27 cellular contexts compared by ENCODE assay signal in the genomic region with DNA sequence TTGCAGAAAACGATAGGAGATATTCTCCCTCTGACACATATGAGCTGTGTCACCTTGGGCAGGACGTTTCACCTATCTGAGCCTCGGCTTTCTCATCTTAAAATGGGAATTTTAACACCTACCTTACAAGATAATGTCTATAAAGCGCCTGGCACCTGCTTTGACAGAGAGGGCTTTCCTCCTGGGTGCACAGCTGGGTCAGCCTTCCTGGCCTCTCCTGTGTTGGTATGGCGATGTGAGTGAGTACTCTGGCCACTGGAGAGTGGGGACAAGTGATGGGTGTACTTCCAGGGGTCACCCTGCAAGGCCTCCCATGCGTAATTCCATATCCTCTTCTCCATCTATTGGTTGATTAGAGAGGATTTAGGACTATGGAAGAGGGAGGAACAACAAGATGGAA.
"Had no signal": no experiment of that assay in that cellular context is flagged by ENCODE, and none has a peak within 500 bp of the region (broad histone marks: within the 10 kb centered on the region; RNA-seq: fewer than 3 reads in every experiment).

No MANE protein-coding gene starts in this region.

- DNase-seq: stimulated activated CD4-positive, alpha-beta T cell treated with anti-CD3 and anti-CD28 coated beads, Interleukin-2, amount 100 ng/mL, for 48 hours; stimulated activated CD4-positive, alpha-beta T cell treated with anti-CD3 and anti-CD28 coated beads, Interleukin-4, amount 100 ng/mL, for 1 hour; stimulated activated CD4-positive, alpha-beta T cell treated with anti-CD3 and anti-CD28 coated beads, Interleukin-4, amount 100 ng/mL, for 24 hours; stimulated activated CD4-positive, alpha-beta T cell treated with anti-CD3 and anti-CD28 coated beads, Interleukin-4, amount 100 ng/mL, for 4 hours; stimulated activated CD8-positive, alpha-beta memory T cell treated with anti-CD3 and anti-CD28 coated beads, Interleukin-4, amount 100 ng/mL, for 48 hours; stimulated activated naive B cell treated with anti-CD40 and anti-IgM and Interleukin-4, amounts not matched to agents 10 μg/mL and 1 μg/mL and 100 μg/mL, for 72 hours; stimulated activated naive CD4-positive, alpha-beta T cell; stimulated activated naive CD4-positive, alpha-beta T cell treated with Interleukin-2 at 50 U/mL for 16 hours; stimulated activated naive CD8-positive, alpha-beta T cell treated with anti-CD3 and anti-CD28 coated beads, Interleukin-15, amount 100 ng/mL, for 72 hours; stimulated activated naive CD8-positive, alpha-beta T cell treated with anti-CD3 and anti-CD28 coated beads, Interleukin-15, Interleukin-2, amounts not matched to agents 100 U/mL and 50 U/mL, for 24 hours; stomach; testis; thyroid gland; tibial artery; transverse colon; trophoblast cell; upper lobe of left lung; upper lobe of right lung; uterus had no signal

- H3K36me3 ChIP-seq: stomach, suprapubic skin, thoracic aorta, thyroid gland, tibial artery, tibial nerve, transverse colon, upper lobe of left lung, upper lobe of right lung, uterus, vagina had no signal

- H3K4me3 ChIP-seq: stomach, suprapubic skin, testis, thoracic aorta, thyroid gland, tibial artery, tibial nerve, transverse colon, upper lobe of left lung, upper lobe of right lung, uterus, vagina had no signal

- H3K27ac ChIP-seq: stomach, suprapubic skin, testis, thoracic aorta, thyroid gland, tibial artery, tibial nerve, transverse colon, upper lobe of left lung, upper lobe of right lung, uterus, vagina had no signal

- H3K27ac Mint-ChIP-seq: stimulated activated effector memory CD8-positive, alpha-beta T cell treated with anti-CD3 and anti-CD28 coated beads, Interleukin-12 subunit alpha, Interleukin-12 subunit beta, amount 100 ng/mL, for 72 hours; stimulated activated memory B cell treated with anti-CD40 and anti-IgM and Interleukin-4, amounts not matched to agents 10 μg/mL and 1 μg/mL and 100 μg/mL, for 72 hours; stimulated activated naive B cell treated with anti-CD40 and anti-IgM and Interleukin-4, amounts not matched to agents 10 μg/mL and 1 μg/mL and 100 μg/mL, for 72 hours; stimulated activated naive CD8-positive, alpha-beta T cell treated with anti-CD3 and anti-CD28 coated beads, Interleukin-15, amount 100 ng/mL, for 72 hours; stimulated activated naive CD8-positive, alpha-beta T cell treated with anti-CD3 and anti-CD28 coated beads, Interleukin-15, Interleukin-2, amounts not matched to agents 100 ng/mL and 50 ng/mL, for 24 hours; type B pancreatic cell had no signal

- H3K36me3 Mint-ChIP-seq: stimulated activated effector memory CD8-positive, alpha-beta T cell treated with anti-CD3 and anti-CD28 coated beads, Interleukin-12 subunit alpha, Interleukin-12 subunit beta, amount 100 ng/mL, for 72 hours; stimulated activated memory B cell treated with anti-CD40 and anti-IgM and Interleukin-4, amounts not matched to agents 10 μg/mL and 1 μg/mL and 100 μg/mL, for 72 hours; stimulated activated naive B cell treated with anti-CD40 and anti-IgM and Interleukin-4, amounts not matched to agents 10 μg/mL and 1 μg/mL and 100 μg/mL, for 72 hours; type B pancreatic cell had no signal

- H3K4me1 Mint-ChIP-seq: stimulated activated effector memory CD8-positive, alpha-beta T cell treated with anti-CD3 and anti-CD28 coated beads, Interleukin-12 subunit alpha, Interleukin-12 subunit beta, amount 100 ng/mL, for 72 hours; stimulated activated memory B cell treated with anti-CD40 and anti-IgM and Interleukin-4, amounts not matched to agents 10 μg/mL and 1 μg/mL and 100 μg/mL, for 72 hours; stimulated activated naive B cell treated with anti-CD40 and anti-IgM and Interleukin-4, amounts not matched to agents 10 μg/mL and 1 μg/mL and 100 μg/mL, for 72 hours had no signal

- ATAC-seq: stimulated activated effector memory CD8-positive, alpha-beta T cell treated with anti-CD3 and anti-CD28 coated beads, Interleukin-12 subunit alpha, Interleukin-12 subunit beta, amount 100 ng/mL, for 72 hours; stimulated activated memory B cell treated with anti-CD40 and anti-IgM and Interleukin-4, amounts not matched to agents 10 μg/mL and 1 μg/mL and 100 μg/mL, for 72 hours; stimulated activated naive B cell treated with anti-CD40 and anti-IgM and Interleukin-4, amounts not matched to agents 10 μg/mL and 1 μg/mL and 100 μg/mL, for 72 hours; stimulated activated naive CD8-positive, alpha-beta T cell treated with anti-CD3 and anti-CD28 coated beads, Interleukin-15, amount 100 ng/mL, for 72 hours; stimulated activated naive CD8-positive, alpha-beta T cell treated with anti-CD3 and anti-CD28 coated beads, Interleukin-15, Interleukin-2, amounts not matched to agents 100 U/mL and 50 U/mL, for 24 hours; upper lobe of right lung had no signal

- H3K4me1 ChIP-seq: testis, thyroid gland, transverse colon, upper lobe of right lung, uterus had no signal

- H3K27me3 ChIP-seq: testis, thyroid gland, tibial artery, tibial nerve, transverse colon, upper lobe of left lung, upper lobe of right lung, uterus, vagina had no signal

- H3K4me3 Mint-ChIP-seq: stimulated activated effector memory CD8-positive, alpha-beta T cell treated with anti-CD3 and anti-CD28 coated beads, Interleukin-12 subunit alpha, Interleukin-12 subunit beta, amount 100 ng/mL, for 72 hours; stimulated activated memory B cell treated with anti-CD40 and anti-IgM and Interleukin-4, amounts not matched to agents 10 μg/mL and 1 μg/mL and 100 μg/mL, for 72 hours; stimulated activated naive B cell treated with anti-CD40 and anti-IgM and Interleukin-4, amounts not matched to agents 10 μg/mL and 1 μg/mL and 100 μg/mL, for 72 hours; stimulated activated naive CD8-positive, alpha-beta T cell treated with anti-CD3 and anti-CD28 coated beads, Interleukin-15, amount 100 ng/mL, for 72 hours; stimulated activated naive CD8-positive, alpha-beta T cell treated with anti-CD3 and anti-CD28 coated beads, Interleukin-15, Interleukin-2, amounts not matched to agents 100 ng/mL and 50 ng/mL, for 24 hours; type B pancreatic cell had no signal

- H3K9me3 ChIP-seq: testis, thoracic aorta, thyroid gland, tibial artery, transverse colon, upper lobe of right lung, uterus, vagina had no signal

- H3K9me3 Mint-ChIP-seq: stimulated activated effector memory CD8-positive, alpha-beta T cell treated with anti-CD3 and anti-CD28 coated beads, Interleukin-12 subunit alpha, Interleukin-12 subunit beta, amount 100 ng/mL, for 72 hours had no signal
